16 cellular contexts compared by ENCODE assay signal in genomic region chr17:17479209-17479608, GRCh38. TPM values are rescaled to one million over a fixed set of nuclear protein-coding genes. Genes with fewer than 3 reads are reported as not detected.
DNase-seq lines count a peak whose midpoint lies in the region; ATAC-seq and TF ChIP-seq lines count a peak whose summit lies in the region.
"Had no signal": no experiment of that assay in that cellular context is flagged by ENCODE, and none has a peak within 500 bp of the region (broad histone marks: within the 10 kb centered on the region; RNA-seq: fewer than 3 reads in every experiment).

No MANE protein-coding gene starts in this region.

- H3K36me3 Mint-ChIP-seq in activated T-cell treated with anti-CD3 and anti-CD28 coated beads, Interleukin-2, amount 50 U/mL, for 24 hours (ENCODE audit: low read depth), result peaks cover 60% of the 10 kb centered on the region
- H3K36me3 Mint-ChIP-seq in activated T-cell treated with anti-CD3 and anti-CD28 coated beads, Interleukin-2, amount 50 U/mL, for 4 hours (ENCODE audit: insufficient read depth), result peaks cover 8% of the 10 kb centered on the region

- no peak for DNase-seq in activated T-cell treated with anti-CD3 and anti-CD28 coated beads, Interleukin-2, amount 50 U/mL, for 24 hours
- DNase-seq in activated T-cell treated with anti-CD3 and anti-CD28 coated beads, Interleukin-2, amount 50 U/mL, for 4 hours, result no peak
- DNase-seq in dorsolateral prefrontal cortex (no peak), gastrocnemius medialis (no peak), foreskin fibroblast (no peak)
- DNase-seq: activated CD4-positive, alpha-beta T cell treated with anti-CD3 and anti-CD28 coated beads for 4 hours; activated T-cell treated with anti-CD3 and anti-CD28 coated beads for 4 hours; foreskin melanocyte; NCI-H226; SIG-M5 had no signal

- H3K4me3 ChIP-seq in SU-DHL-6 (ENCODE audit: insufficient read depth, low read length, poor library complexity, severe bottlenecking), result no peak overlapping the region
- H3K4me3 ChIP-seq in dorsolateral prefrontal cortex, result peak overlapping the region in 19 of 59 donors; percentile 5 to 100 (median 74)
- H3K4me3 ChIP-seq in gastrocnemius medialis, result no peak overlapping the region
- no peak overlapping the region for H3K4me3 ChIP-seq in foreskin fibroblast (ENCODE audit: low read depth in 1 of 2, low read length in 2 of 2)

- H3K4me1 ChIP-seq in gastrocnemius medialis, result peaks cover 46 to 61% of the 10 kb centered on the region in 2 donors

- TF ChIP-seq CTCF in SU-DHL-6 (IDR thresholded peaks at IDR 0.05; ENCODE audit: insufficient read depth, low read length, poor library complexity, severe bottlenecking), result no peak
- no peak for TF ChIP-seq CTCF in dorsolateral prefrontal cortex (IDR thresholded peaks at IDR 0.05 in 54 of 56, conservative IDR thresholded peaks at IDR 0.05 in 2 of 56; ENCODE audit: low read depth in 1 of 56, partially characterized antibody in 56 of 56)
- no peak for TF ChIP-seq CTCF in gastrocnemius medialis (IDR thresholded peaks at IDR 0.05 in 4 of 5, conservative IDR thresholded peaks at IDR 0.05 in 1 of 5)
- no peak for TF ChIP-seq CTCF in foreskin fibroblast (IDR thresholded peaks at IDR 0.05; ENCODE audit: low read depth, low read length)

- intact Hi-C loops in dorsolateral prefrontal cortex (cut with DNase I) (loop anchor here (1.0 to 5.0 kb wide), 2 partner anchors 12 to 113 kb away; partner anchors contain the start of gene PEMT (in 1 of the 2)), gastrocnemius medialis (cut with DNase I; ENCODE audit: low total_unique reads) (loop anchor here (5.0 kb wide), 3 partner anchors 88 to 197 kb away; partner anchors contain the start of gene COPS3)

- in situ Hi-C loops in gastrocnemius medialis (cut with MboI; ENCODE audit: low sequenced_read_pairs in 4 of 4), result loop anchor here in 1 of 4 donors (10.0 kb wide), 2 partner anchors 106 to 124 kb away; no protein-coding TSS in a partner anchor

- no peaks in the 10 kb centered on the region for H3K36me3 ChIP-seq in SU-DHL-6 (ENCODE audit: low read length)
- H3K36me3 ChIP-seq in gastrocnemius medialis, result peaks cover 0 to 7% of the 10 kb centered on the region in 2 donors

- H3K4me1 Mint-ChIP-seq in activated T-cell treated with anti-CD3 and anti-CD28 coated beads, Interleukin-2, amount 50 U/mL, for 24 hours (ENCODE audit: low read depth), result peaks cover 67% of the 10 kb centered on the region
- H3K4me1 Mint-ChIP-seq in activated T-cell treated with anti-CD3 and anti-CD28 coated beads, Interleukin-2, amount 50 U/mL, for 4 hours (ENCODE audit: low read depth), result peaks cover 58% of the 10 kb centered on the region

- no peaks in the 10 kb centered on the region for H3K9me3 Mint-ChIP-seq in activated T-cell treated with anti-CD3 and anti-CD28 coated beads, Interleukin-2, amount 50 U/mL, for 24 hours
- H3K9me3 Mint-ChIP-seq in activated T-cell treated with anti-CD3 and anti-CD28 coated beads, Interleukin-2, amount 50 U/mL, for 4 hours, result no peaks in the 10 kb centered on the region
- H3K9me3 Mint-ChIP-seq: central memory CD8-positive, alpha-beta T cell; stimulated activated memory B cell treated with anti-CD40 and anti-IgM and Interleukin-4, amounts not matched to agents 10 μg/mL and 1 μg/mL and 100 μg/mL, for 72 hours had no signal

- no peaks in the 10 kb centered on the region for H3K27me3 Mint-ChIP-seq in activated T-cell treated with anti-CD3 and anti-CD28 coated beads, Interleukin-2, amount 50 U/mL, for 24 hours
- H3K27me3 Mint-ChIP-seq in activated T-cell treated with anti-CD3 and anti-CD28 coated beads, Interleukin-2, amount 50 U/mL, for 4 hours (ENCODE audit: low read depth), result no peaks in the 10 kb centered on the region
- H3K27me3 Mint-ChIP-seq: central memory CD8-positive, alpha-beta T cell had no signal

- H3K27me3 ChIP-seq in SU-DHL-6 (ENCODE audit: low read length) (no peaks in the 10 kb centered on the region), dorsolateral prefrontal cortex (no peaks in the 10 kb centered on the region), gastrocnemius medialis (no peaks in the 10 kb centered on the region)

- peak overlapping the region; percentile 38 for H3K27ac Mint-ChIP-seq in activated T-cell treated with anti-CD3 and anti-CD28 coated beads, Interleukin-2, amount 50 U/mL, for 24 hours
- H3K27ac Mint-ChIP-seq: stimulated activated memory B cell treated with anti-CD40 and anti-IgM and Interleukin-4, amounts not matched to agents 10 μg/mL and 1 μg/mL and 100 μg/mL, for 72 hours had no signal

- no peak overlapping the region for H3K9ac ChIP-seq in SU-DHL-6 (ENCODE audit: low read length)

- no peak overlapping the region for H2AFZ ChIP-seq in SU-DHL-6 (ENCODE audit: low read depth, low read length, severe bottlenecking)

- H3K27ac ChIP-seq in SU-DHL-6 (ENCODE audit: low read depth, low read length), result no peak overlapping the region
- H3K27ac ChIP-seq in dorsolateral prefrontal cortex, result peak overlapping the region in 55 of 59 donors; percentile 1 to 96 (median 79)
- H3K27ac ChIP-seq in gastrocnemius medialis, result peak overlapping the region; percentile 89 to 99 (median 98)

- H3K9me3 ChIP-seq in SU-DHL-6 (ENCODE audit: insufficient read depth, low read length) (no peaks in the 10 kb centered on the region), gastrocnemius medialis (no peaks in the 10 kb centered on the region)

- peak overlapping the region; percentile 4 for H3K4me2 ChIP-seq in SU-DHL-6 (ENCODE audit: low read depth, low read length, poor library complexity, severe bottlenecking)

- H4K20me1 ChIP-seq in SU-DHL-6 (ENCODE audit: low read depth, low read length), result peaks cover 4% of the 10 kb centered on the region; the same call in 1 of the 2 replicates

- no peak for TF ChIP-seq POLR2A in gastrocnemius medialis (IDR thresholded peaks at IDR 0.05)

- H3K9me2 ChIP-seq in SU-DHL-6 (replicated peaks; ENCODE audit: insufficient read depth, low read length), result no peaks in the 10 kb centered on the region

- H3K4me3 Mint-ChIP-seq in activated T-cell treated with anti-CD3 and anti-CD28 coated beads, Interleukin-2, amount 50 U/mL, for 24 hours, result peak overlapping the region; percentile 9
- H3K4me3 Mint-ChIP-seq in activated T-cell treated with anti-CD3 and anti-CD28 coated beads, Interleukin-2, amount 50 U/mL, for 4 hours, result no peak overlapping the region
- H3K4me3 Mint-ChIP-seq: stimulated activated memory B cell treated with anti-CD40 and anti-IgM and Interleukin-4, amounts not matched to agents 10 μg/mL and 1 μg/mL and 100 μg/mL, for 72 hours had no signal

- no peak for ATAC-seq in activated T-cell treated with anti-CD3 and anti-CD28 coated beads, Interleukin-2, amount 50 U/mL, for 4 hours
- ATAC-seq in gastrocnemius medialis (peak in 1 of 2 donors; percentile 33), GM19023 (IDR thresholded peaks at IDR 0.05; ENCODE audit: unreplicated experiment) (no peak), HG03039 (IDR thresholded peaks at IDR 0.05; ENCODE audit: unreplicated experiment) (no peak)
- ATAC-seq: stimulated activated memory B cell treated with anti-CD40 and anti-IgM and Interleukin-4, amounts not matched to agents 10 μg/mL and 1 μg/mL and 100 μg/mL, for 72 hours had no signal

- H3K79me2 ChIP-seq in SU-DHL-6 (ENCODE audit: insufficient read depth, low read length), result peaks cover 66% of the 10 kb centered on the region

- H3F3A ChIP-seq in SU-DHL-6 (ENCODE audit: insufficient read depth), result peaks cover 2% of the 10 kb centered on the region; the same call in 1 of the 2 replicates

RNA-seq across cellular contexts. Expression of gene MED9, which starts 2.4 kb away (rescaled TPM):
- 10 to 100 TPM; 15.0 to 16.4 (median 15.0) TPM for total RNA-seq in activated T-cell treated with anti-CD3 and anti-CD28 coated beads, Interleukin-2, amount 50 U/mL, for 4 hours
- 10 to 100 TPM; 19.4 to 47.3 (median 33.7) TPM for total RNA-seq in dorsolateral prefrontal cortex
- 10 to 100 TPM; 20.4 to 33.7 (median 27.7) TPM for total RNA-seq in gastrocnemius medialis

RNA-seq across cellular contexts. Expression of gene RASD1, which starts 17.0 kb away (rescaled TPM):
- total RNA-seq in activated T-cell treated with anti-CD3 and anti-CD28 coated beads, Interleukin-2, amount 50 U/mL, for 4 hours, result 1 to 10 TPM in 2 of 3 donors, under 1 TPM in 1; 0.87 to 1.3 (median 1.1) TPM
- 100 to 1,000 TPM in 102 of 120 experiments, 10 to 100 TPM in 18; 40.4 to 251 (median 136) TPM for total RNA-seq in dorsolateral prefrontal cortex
- 100 to 1,000 TPM in 2 of 4 donors, 10 to 100 TPM in 2; 61.3 to 264 (median 102) TPM for total RNA-seq in gastrocnemius medialis
- total RNA-seq: A172 had no signal

Comparison
In these comparisons a context has a peak if more than half of its experiments do, and no peak if none do; other contexts are left out.
1. RNA of gene RASD1, which starts 17.0 kb away (total RNA-seq): 61.3 to 264 TPM in gastrocnemius medialis and 40.4 to 251 TPM in dorsolateral prefrontal cortex; 0.87 to 1.3 TPM in activated T-cell treated with anti-CD3 and anti-CD28 coated beads, Interleukin-2, amount 50 U/mL, for 4 hours; every median in the first group is over 10 times any median in the second.